ENCODE assay signal across 1 cellular context in the genomic region with DNA sequence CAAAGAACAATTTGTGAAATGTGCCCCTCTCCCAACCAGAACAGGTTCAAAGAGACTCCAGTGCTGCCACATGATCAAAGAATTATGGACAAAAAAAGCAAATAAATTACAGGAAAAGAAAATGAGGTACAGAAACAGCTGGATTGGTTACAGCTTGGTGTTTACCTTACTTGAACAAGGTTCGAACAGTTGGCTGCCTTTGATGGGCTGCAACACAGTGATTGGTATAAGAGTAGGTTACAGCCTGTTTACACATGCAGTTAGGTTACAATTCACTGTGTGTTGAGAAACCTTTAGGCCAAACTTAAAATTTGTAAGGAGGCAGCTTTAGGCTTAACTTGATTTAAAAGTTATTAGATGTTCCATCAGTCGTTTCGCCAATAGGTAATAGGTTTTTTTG.
A peak's percentile ranks its signal among the peaks of the same experiment; 100 is the strongest.
TF ChIP-seq lines count a peak whose summit lies in the region.

No MANE protein-coding gene starts in this region.

TF ChIP-seq in HepG2, 621 proteins besides CTCF, POLR2A, EP300 and RAD21 (continued from another document and continues in another):
- TF ChIP-seq MYC (CRISPR knock-in tag; IDR thresholded peaks at IDR 0.05; ENCODE audit: borderline replicate concordance) (no peak), TOPORS (CRISPR knock-in tag; IDR thresholded peaks at IDR 0.05) (no peak), CREM (IDR thresholded peaks at IDR 0.05) (peak; percentile 33; the same call in 1 of the 2 replicates), CREM (CRISPR knock-in tag; IDR thresholded peaks at IDR 0.05) (no peak), NR0B2 (CRISPR knock-in tag; IDR thresholded peaks at IDR 0.05) (no peak), ZFP1 (CRISPR knock-in tag; IDR thresholded peaks at IDR 0.05) (no peak), MAFF (IDR thresholded peaks at IDR 0.05; ENCODE audit: low read depth, low read length) (no peak), JUND (CRISPR knock-in tag; IDR thresholded peaks at IDR 0.05) (no peak), GMEB1 (CRISPR knock-in tag; IDR thresholded peaks at IDR 0.05; ENCODE audit: borderline replicate concordance) (no peak), ZBTB21 (CRISPR knock-in tag; IDR thresholded peaks at IDR 0.05) (no peak), ZNF512B (CRISPR knock-in tag; IDR thresholded peaks at IDR 0.05; ENCODE audit: borderline replicate concordance) (no peak), ZNF570 (CRISPR knock-in tag; IDR thresholded peaks at IDR 0.05; ENCODE audit: borderline replicate concordance) (no peak), ZNF446 (CRISPR knock-in tag; IDR thresholded peaks at IDR 0.05) (no peak), NFIB (CRISPR knock-in tag; IDR thresholded peaks at IDR 0.05; ENCODE audit: borderline replicate concordance) (no peak), ZNF253 (CRISPR knock-in tag; IDR thresholded peaks at IDR 0.05; ENCODE audit: borderline replicate concordance) (no peak), SRY (CRISPR knock-in tag; IDR thresholded peaks at IDR 0.05) (no peak), HDAC2 (CRISPR knock-in tag; IDR thresholded peaks at IDR 0.05) (peak; percentile 26; the same call in 1 of the 2 replicates), ZNF263 (CRISPR knock-in tag; IDR thresholded peaks at IDR 0.05) (no peak), ZKSCAN5 (CRISPR knock-in tag; IDR thresholded peaks at IDR 0.05) (no peak), MIXL1 (CRISPR knock-in tag; IDR thresholded peaks at IDR 0.05) (peak; percentile 54; the same call in 1 of the 2 replicates), FOXJ3 (CRISPR knock-in tag; IDR thresholded peaks at IDR 0.05; ENCODE audit: borderline replicate concordance) (peak; percentile 54; the same call in 1 of the 2 replicates), RCOR2 (CRISPR knock-in tag; IDR thresholded peaks at IDR 0.05) (0 out of 2 replicates have a peak, but pooled peaks have one; percentile 15), ZBTB20 (CRISPR knock-in tag; IDR thresholded peaks at IDR 0.05; ENCODE audit: borderline replicate concordance, low read depth) (no peak), HNF4A (CRISPR knock-in tag; IDR thresholded peaks at IDR 0.05) (peak; percentile 61), FOXP1 (IDR thresholded peaks at IDR 0.05) (no peak; the same call in 1 of the 2 replicates), FOXP1 (CRISPR knock-in tag; IDR thresholded peaks at IDR 0.05) (peak; percentile 80), KDM1A (CRISPR knock-in tag; IDR thresholded peaks at IDR 0.05) (no peak), ELK4 (CRISPR knock-in tag; IDR thresholded peaks at IDR 0.05; ENCODE audit: borderline replicate concordance) (no peak), ZNF644 (CRISPR knock-in tag; IDR thresholded peaks at IDR 0.05; ENCODE audit: low read depth) (peak; percentile 73; the same call in 1 of the 2 replicates), ZBTB26 (CRISPR knock-in tag; IDR thresholded peaks at IDR 0.05; ENCODE audit: borderline replicate concordance) (no peak), SPEN (CRISPR knock-in tag; IDR thresholded peaks at IDR 0.05; ENCODE audit: low read depth) (no peak), LCORL (IDR thresholded peaks at IDR 0.05) (no peak), LCORL (CRISPR knock-in tag; IDR thresholded peaks at IDR 0.05) (peak; percentile 36; the same call in 1 of the 2 replicates), BORCS8-MEF2B (CRISPR knock-in tag; IDR thresholded peaks at IDR 0.05) (no peak), IRX3 (CRISPR knock-in tag; IDR thresholded peaks at IDR 0.05; ENCODE audit: borderline replicate concordance, low read depth) (no peak), ATAD3A (CRISPR knock-in tag; IDR thresholded peaks at IDR 0.05) (no peak), ZMYM4 (CRISPR knock-in tag; IDR thresholded peaks at IDR 0.05) (peak; percentile 55; the same call in 1 of the 2 replicates), ZBTB4 (CRISPR knock-in tag; IDR thresholded peaks at IDR 0.05; ENCODE audit: borderline replicate concordance) (no peak), KLF9 (CRISPR knock-in tag; IDR thresholded peaks at IDR 0.05; ENCODE audit: low read depth) (no peak), FLYWCH1 (CRISPR knock-in tag; IDR thresholded peaks at IDR 0.05) (no peak), HNRNPH1 (optimal IDR thresholded peaks at IDR 0.05; ENCODE audit: low read depth, low read length) (no peak), ZC3H4 (CRISPR knock-in tag; IDR thresholded peaks at IDR 0.05; ENCODE audit: borderline replicate concordance) (no peak)
- TF ChIP-seq, protein P1, sequence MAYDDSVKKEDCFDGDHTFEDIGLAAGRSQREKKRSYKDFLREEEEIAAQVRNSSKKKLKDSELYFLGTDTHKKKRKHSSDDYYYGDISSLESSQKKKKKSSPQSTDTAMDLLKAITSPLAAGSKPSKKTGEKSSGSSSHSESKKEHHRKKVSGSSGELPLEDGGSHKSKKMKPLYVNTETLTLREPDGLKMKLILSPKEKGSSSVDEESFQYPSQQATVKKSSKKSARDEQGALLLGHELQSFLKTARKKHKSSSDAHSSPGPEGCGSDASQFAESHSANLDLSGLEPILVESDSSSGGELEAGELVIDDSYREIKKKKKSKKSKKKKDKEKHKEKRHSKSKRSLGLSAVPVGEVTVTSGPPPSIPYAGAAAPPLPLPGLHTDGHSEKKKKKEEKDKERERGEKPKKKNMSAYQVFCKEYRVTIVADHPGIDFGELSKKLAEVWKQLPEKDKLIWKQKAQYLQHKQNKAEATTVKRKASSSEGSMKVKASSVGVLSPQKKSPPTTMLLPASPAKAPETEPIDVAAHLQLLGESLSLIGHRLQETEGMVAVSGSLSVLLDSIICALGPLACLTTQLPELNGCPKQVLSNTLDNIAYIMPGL (CRISPR knock-in tag; IDR thresholded peaks at IDR 0.05; ENCODE audit: borderline replicate concordance in 1 of 2, low read depth in 1 of 2) = no peak
- TF ChIP-seq, protein P2, sequence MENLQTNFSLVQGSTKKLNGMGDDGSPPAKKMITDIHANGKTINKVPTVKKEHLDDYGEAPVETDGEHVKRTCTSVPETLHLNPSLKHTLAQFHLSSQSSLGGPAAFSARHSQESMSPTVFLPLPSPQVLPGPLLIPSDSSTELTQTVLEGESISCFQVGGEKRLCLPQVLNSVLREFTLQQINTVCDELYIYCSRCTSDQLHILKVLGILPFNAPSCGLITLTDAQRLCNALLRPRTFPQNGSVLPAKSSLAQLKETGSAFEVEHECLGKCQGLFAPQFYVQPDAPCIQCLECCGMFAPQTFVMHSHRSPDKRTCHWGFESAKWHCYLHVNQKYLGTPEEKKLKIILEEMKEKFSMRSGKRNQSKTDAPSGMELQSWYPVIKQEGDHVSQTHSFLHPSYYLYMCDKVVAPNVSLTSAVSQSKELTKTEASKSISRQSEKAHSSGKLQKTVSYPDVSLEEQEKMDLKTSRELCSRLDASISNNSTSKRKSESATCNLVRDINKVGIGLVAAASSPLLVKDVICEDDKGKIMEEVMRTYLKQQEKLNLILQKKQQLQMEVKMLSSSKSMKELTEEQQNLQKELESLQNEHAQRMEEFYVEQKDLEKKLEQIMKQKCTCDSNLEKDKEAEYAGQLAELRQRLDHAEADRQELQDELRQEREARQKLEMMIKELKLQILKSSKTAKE (CRISPR knock-in tag; IDR thresholded peaks at IDR 0.05; ENCODE audit: borderline replicate concordance) = no peak
- TF ChIP-seq, protein P3, sequence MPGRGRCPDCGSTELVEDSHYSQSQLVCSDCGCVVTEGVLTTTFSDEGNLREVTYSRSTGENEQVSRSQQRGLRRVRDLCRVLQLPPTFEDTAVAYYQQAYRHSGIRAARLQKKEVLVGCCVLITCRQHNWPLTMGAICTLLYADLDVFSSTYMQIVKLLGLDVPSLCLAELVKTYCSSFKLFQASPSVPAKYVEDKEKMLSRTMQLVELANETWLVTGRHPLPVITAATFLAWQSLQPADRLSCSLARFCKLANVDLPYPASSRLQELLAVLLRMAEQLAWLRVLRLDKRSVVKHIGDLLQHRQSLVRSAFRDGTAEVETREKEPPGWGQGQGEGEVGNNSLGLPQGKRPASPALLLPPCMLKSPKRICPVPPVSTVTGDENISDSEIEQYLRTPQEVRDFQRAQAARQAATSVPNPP (CRISPR knock-in tag; IDR thresholded peaks at IDR 0.05) = no peak
- TF ChIP-seq, protein P4, sequence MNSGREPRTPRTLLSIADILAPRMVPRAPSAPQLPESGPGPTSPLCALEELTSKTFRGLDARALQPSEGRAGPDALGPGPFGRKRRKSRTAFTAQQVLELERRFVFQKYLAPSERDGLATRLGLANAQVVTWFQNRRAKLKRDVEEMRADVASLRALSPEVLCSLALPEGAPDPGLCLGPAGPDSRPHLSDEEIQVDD (CRISPR knock-in tag; IDR thresholded peaks at IDR 0.05; ENCODE audit: borderline replicate concordance) = no peak
- TF ChIP-seq, protein P5, sequence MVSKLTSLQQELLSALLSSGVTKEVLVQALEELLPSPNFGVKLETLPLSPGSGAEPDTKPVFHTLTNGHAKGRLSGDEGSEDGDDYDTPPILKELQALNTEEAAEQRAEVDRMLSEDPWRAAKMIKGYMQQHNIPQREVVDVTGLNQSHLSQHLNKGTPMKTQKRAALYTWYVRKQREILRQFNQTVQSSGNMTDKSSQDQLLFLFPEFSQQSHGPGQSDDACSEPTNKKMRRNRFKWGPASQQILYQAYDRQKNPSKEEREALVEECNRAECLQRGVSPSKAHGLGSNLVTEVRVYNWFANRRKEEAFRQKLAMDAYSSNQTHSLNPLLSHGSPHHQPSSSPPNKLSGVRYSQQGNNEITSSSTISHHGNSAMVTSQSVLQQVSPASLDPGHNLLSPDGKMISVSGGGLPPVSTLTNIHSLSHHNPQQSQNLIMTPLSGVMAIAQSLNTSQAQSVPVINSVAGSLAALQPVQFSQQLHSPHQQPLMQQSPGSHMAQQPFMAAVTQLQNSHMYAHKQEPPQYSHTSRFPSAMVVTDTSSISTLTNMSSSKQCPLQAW (CRISPR knock-in tag; IDR thresholded peaks at IDR 0.05) = no peak
